20 cellular contexts compared by ENCODE assay signal in the genomic region with DNA sequence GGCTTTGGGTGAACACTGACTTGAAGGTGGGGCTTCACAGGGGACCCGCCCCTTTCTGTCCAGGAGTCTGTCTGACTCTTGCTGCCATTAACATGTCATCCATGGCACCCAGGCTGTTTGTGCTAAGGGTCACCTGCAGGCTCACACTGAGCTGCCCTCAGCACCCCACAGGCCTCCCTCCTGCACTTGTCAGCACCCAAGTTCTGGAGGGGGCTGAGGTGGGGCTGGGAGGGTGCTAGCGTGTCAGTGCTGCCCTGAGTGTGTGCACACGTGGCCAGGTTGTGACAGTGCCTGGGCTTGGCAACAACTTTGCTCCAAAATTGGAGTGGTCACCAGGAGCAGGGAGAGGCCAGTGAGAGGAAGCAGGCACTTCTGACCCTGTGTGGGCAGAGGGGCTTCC.
"Had no signal": no experiment of that assay in that cellular context is flagged by ENCODE, and none has a peak within 500 bp of the region (broad histone marks: within the 10 kb centered on the region; RNA-seq: fewer than 3 reads in every experiment).

No MANE protein-coding gene starts in this region.

- H3K27me3 ChIP-seq: dorsolateral prefrontal cortex, esophagus muscularis mucosa, foreskin keratinocyte, gastroesophageal sphincter, heart right ventricle, left lung had no signal

- H3K4me3 Mint-ChIP-seq: mesothelial cell of epicardium had no signal

- H3K27ac Mint-ChIP-seq: mesothelial cell of epicardium had no signal

- DNase-seq: cerebellar nuclear complex; dermis blood vessel endothelial cell; dorsolateral prefrontal cortex; effector CD4-positive, alpha-beta T cell; effector memory CD4-positive, alpha-beta T cell; foreskin keratinocyte; glutamatergic neuron; head of caudate nucleus; heart right ventricle; hippocampal formation; left cardiac atrium; left ventricle myocardium superior; lower lobe of right lung; mesenchymal stem cell; mucosa of descending colon had no signal

- H3K36me3 ChIP-seq: esophagus muscularis mucosa, gastroesophageal sphincter, heart right ventricle, left lung, lower lobe of right lung had no signal

- H3K4me3 ChIP-seq: coronary artery, dorsolateral prefrontal cortex, esophagus muscularis mucosa, gastroesophageal sphincter, heart right ventricle, left lung, lower lobe of right lung, mucosa of descending colon had no signal

- H3K9me3 ChIP-seq: lower lobe of right lung had no signal

- ATAC-seq: foreskin keratinocyte, gastroesophageal sphincter, heart right ventricle, left cardiac atrium, left lung, left ventricle myocardium superior, mucosa of descending colon had no signal

- H3K4me1 Mint-ChIP-seq: mesothelial cell of epicardium had no signal

- H3K4me1 ChIP-seq: esophagus muscularis mucosa, foreskin keratinocyte, gastroesophageal sphincter, heart right ventricle, left lung, lower lobe of right lung had no signal

- H3K27ac ChIP-seq: coronary artery, dorsolateral prefrontal cortex, esophagus muscularis mucosa, foreskin keratinocyte, gastroesophageal sphincter, heart right ventricle, left lung, lower lobe of right lung had no signal
